ENCODE assay signal across 10 cellular contexts in genomic region chr15:100114100-100114499, GRCh38.
DNase-seq lines count a peak whose midpoint lies in the region; ATAC-seq and TF ChIP-seq lines count a peak whose summit lies in the region.
"Had no signal": no experiment of that assay in that cellular context is flagged by ENCODE, and none has a peak within 500 bp of the region (broad histone marks: within the 10 kb centered on the region; RNA-seq: fewer than 3 reads in every experiment).

No MANE protein-coding gene starts in this region.

- H3K9me3 ChIP-seq in ectodermal cell (ENCODE audit: control insufficient read depth, low read length) = no peaks in the 10 kb centered on the region
- H3K9me3 ChIP-seq in upper lobe of left lung = no peaks in the 10 kb centered on the region

- CTCF ChIA-PET in activated naive CD4-positive, alpha-beta T cell treated with anti-CD3 and anti-CD28 coated beads for 36 hours (lab: Charles Lee) = interaction anchor here (1.3 kb wide), 1 partner anchor 225 kb away, joined by 4 read pairs; no protein-coding TSS in a partner anchor
- CTCF ChIA-PET in activated CD4-positive, alpha-beta T cell treated with anti-CD3 and anti-CD28 coated beads, Interleukin-2, amount 10 ng/mL, durations not matched to agents 7 days and 5 days (lab: Charles Lee) = interaction anchor here (0.5 to 1.3 kb wide), 2 partner anchors 11 to 124 kb away, joined by 4 to 6 read pairs; no protein-coding TSS in a partner anchor

- H3K4me3 ChIP-seq in ectodermal cell (ENCODE audit: insufficient read depth, low read depth, low read length) = no peak overlapping the region
- H3K4me3 ChIP-seq in upper lobe of left lung = peak overlapping the region in 3 of 4 donors; percentile 16 to 39 (median 24)

- H3K4me3 Mint-ChIP-seq in activated naive CD4-positive, alpha-beta T cell treated with anti-CD3 and anti-CD28 coated beads for 36 hours = no peak overlapping the region
- H3K4me3 Mint-ChIP-seq in activated CD4-positive, alpha-beta T cell treated with anti-CD3 and anti-CD28 coated beads, Interleukin-2, amount 10 ng/mL, durations not matched to agents 7 days and 5 days = no peak overlapping the region

- H3K4me1 ChIP-seq in ectodermal cell (ENCODE audit: control insufficient read depth, insufficient read depth, low read length) (peaks cover 26% of the 10 kb centered on the region), upper lobe of left lung (peaks cover 26 to 45% (median 35%) of the 10 kb centered on the region in 4 donors)

- H3K27ac Mint-ChIP-seq in activated naive CD4-positive, alpha-beta T cell treated with anti-CD3 and anti-CD28 coated beads for 36 hours = no peak overlapping the region
- no peak overlapping the region for H3K27ac Mint-ChIP-seq in activated CD4-positive, alpha-beta T cell treated with anti-CD3 and anti-CD28 coated beads, Interleukin-2, amount 10 ng/mL, durations not matched to agents 7 days and 5 days

- POLR2A ChIA-PET in activated CD4-positive, alpha-beta T cell treated with anti-CD3 and anti-CD28 coated beads, Interleukin-2, amount 10 ng/mL, durations not matched to agents 7 days and 5 days (lab: Charles Lee) = no interaction called here

- H3K27ac ChIP-seq in ectodermal cell (ENCODE audit: insufficient read depth, low read depth, low read length, poor library complexity, severe bottlenecking) (peak overlapping the region; percentile 74), upper lobe of left lung (peak overlapping the region; percentile 29 to 72 (median 58))
- H3K27ac ChIP-seq: C4-2B had no signal

- H3K36me3 ChIP-seq in ectodermal cell (ENCODE audit: control insufficient read depth, insufficient read depth, low read length) (no peaks in the 10 kb centered on the region), upper lobe of left lung (no peaks in the 10 kb centered on the region)

- no peak for TF ChIP-seq POLR2A in upper lobe of left lung (IDR thresholded peaks at IDR 0.05)

- H3K36me3 Mint-ChIP-seq in activated naive CD4-positive, alpha-beta T cell treated with anti-CD3 and anti-CD28 coated beads for 36 hours (ENCODE audit: low read depth) = no peaks in the 10 kb centered on the region
- H3K36me3 Mint-ChIP-seq in activated CD4-positive, alpha-beta T cell treated with anti-CD3 and anti-CD28 coated beads, Interleukin-2, amount 10 ng/mL, durations not matched to agents 7 days and 5 days (ENCODE audit: low read depth) = no peaks in the 10 kb centered on the region

- H3K4me1 Mint-ChIP-seq in activated naive CD4-positive, alpha-beta T cell treated with anti-CD3 and anti-CD28 coated beads for 36 hours (ENCODE audit: low read depth) = peaks cover 41% of the 10 kb centered on the region
- H3K4me1 Mint-ChIP-seq in activated CD4-positive, alpha-beta T cell treated with anti-CD3 and anti-CD28 coated beads, Interleukin-2, amount 10 ng/mL, durations not matched to agents 7 days and 5 days = peaks cover 38% of the 10 kb centered on the region

- no peak for TF ChIP-seq CTCF in upper lobe of left lung (IDR thresholded peaks at IDR 0.05)

- ATAC-seq in upper lobe of left lung (ENCODE audit: low FRiP score in 2 of 2) (peak; percentile 74 to 85), HG02759 (IDR thresholded peaks at IDR 0.05; ENCODE audit: unreplicated experiment) (no peak)

- TF ChIP-seq EP300 in upper lobe of left lung (IDR thresholded peaks at IDR 0.05) = no peak

- H3K27me3 Mint-ChIP-seq in activated naive CD4-positive, alpha-beta T cell treated with anti-CD3 and anti-CD28 coated beads for 36 hours (ENCODE audit: low read depth) = no peaks in the 10 kb centered on the region
- H3K27me3 Mint-ChIP-seq in activated CD4-positive, alpha-beta T cell treated with anti-CD3 and anti-CD28 coated beads, Interleukin-2, amount 10 ng/mL, durations not matched to agents 7 days and 5 days = no peaks in the 10 kb centered on the region

- intact Hi-C loops in activated naive CD4-positive, alpha-beta T cell treated with anti-CD3 and anti-CD28 coated beads for 36 hours (cut with micrococcal nuclease) = loop anchor here (5.0 kb wide), 5 partner anchors 157 to 837 kb away; no protein-coding TSS in a partner anchor

- no peaks in the 10 kb centered on the region for H3K9me3 Mint-ChIP-seq in activated naive CD4-positive, alpha-beta T cell treated with anti-CD3 and anti-CD28 coated beads for 36 hours
- peaks cover 2% of the 10 kb centered on the region for H3K9me3 Mint-ChIP-seq in activated CD4-positive, alpha-beta T cell treated with anti-CD3 and anti-CD28 coated beads, Interleukin-2, amount 10 ng/mL, durations not matched to agents 7 days and 5 days

- 69 to 82% methylated on average over 8 of the region's 8 CpGs for WGBS in ectodermal cell, 2 experiments
- WGBS in upper lobe of left lung, 2 donors = 0 to 6% methylated on average over 8 of the region's 8 CpGs

- DNase-seq in activated naive CD4-positive, alpha-beta T cell treated with anti-CD3 and anti-CD28 coated beads for 36 hours = peak; percentile 43
- DNase-seq in activated naive CD4-positive, alpha-beta T cell treated with anti-CD3 and anti-CD28 coated beads, Interleukin-2, amount 50 U/mL, for 16 hours = no peak
- peak; percentile 61 for DNase-seq in middle frontal gyrus (ENCODE audit: extremely low spot score, low spot score)
- DNase-seq in upper lobe of left lung = peak in 1 of 2 donors; percentile 34
- no peak for DNase-seq in D341Med (ENCODE audit: low spot score)
- DNase-seq in activated CD4-positive, alpha-beta T cell treated with anti-CD3 and anti-CD28 coated beads, Interleukin-2, amount 10 ng/mL, durations not matched to agents 7 days and 5 days = no peak
- DNase-seq: OCI-M1 had no signal

- H3K27me3 ChIP-seq in ectodermal cell (ENCODE audit: control insufficient read depth, insufficient read depth, low read length, poor library complexity, severe bottlenecking) (no peaks in the 10 kb centered on the region), upper lobe of left lung (no peaks in the 10 kb centered on the region)

Comparison
In these comparisons a context has a peak if more than half of its experiments do, and no peak if none do; other contexts are left out.
1. DNase-seq: peak in activated naive CD4-positive, alpha-beta T cell treated with anti-CD3 and anti-CD28 coated beads for 36 hours (single experiment) and middle frontal gyrus (single experiment); none in activated naive CD4-positive, alpha-beta T cell treated with anti-CD3 and anti-CD28 coated beads, Interleukin-2, amount 50 U/mL, for 16 hours (single experiment), D341Med (single experiment) and activated CD4-positive, alpha-beta T cell treated with anti-CD3 and anti-CD28 coated beads, Interleukin-2, amount 10 ng/mL, durations not matched to agents 7 days and 5 days (single experiment).